In genomic region chr11:63838682-63839507, GRCh38 we compare ENCODE assay signal across 8 cellular contexts. TPM values are rescaled to one million over a fixed set of nuclear protein-coding genes. Genes with fewer than 3 reads are reported as not detected.
DNase-seq lines count a peak whose midpoint lies in the region; ATAC-seq and TF ChIP-seq lines count a peak whose summit lies in the region.

TSS of gene MARK2 (plus strand) at chr11:63839110. CDS start at chr11:63839507, 397 bp downstream.

- TF ChIP-seq CTCF in GM12864 (IDR thresholded peaks at IDR 0.05; ENCODE audit: low read depth, low read length, missing control alignments) (no peak), ovary (IDR thresholded peaks at IDR 0.05) (peak in 1 of 3 donors; percentile 17), thyroid gland (IDR thresholded peaks at IDR 0.05) (no peak)

- H3K4me1 ChIP-seq in ovary (ENCODE audit: insufficient read depth) (peaks cover 11% of the 10 kb centered on the region), thyroid gland (peaks cover 47 to 48% of the 10 kb centered on the region in 2 donors)

- H3K4me3 ChIP-seq in GM12864 (ENCODE audit: low read depth, low read length) (peak within 1 kb of the TSS; percentile 94), ovary (peak within 1 kb of the TSS; percentile 80), thyroid gland (replicated peaks in 1 of 3) (peak within 1 kb of the TSS; percentile 45 to 87 (median 71))

- H3K27me3 ChIP-seq in ovary: no peaks in the 10 kb centered on the region
- no peaks in the 10 kb centered on the region for H3K27me3 ChIP-seq in thyroid gland

- intact Hi-C loops in head of caudate nucleus (cut with DNase I): loop anchor here (2.0 to 10.0 kb wide), 3 partner anchors 40 to 316 kb away; partner anchors contain the start of gene NAA40
- intact Hi-C loops in ovary (cut with DNase I): loop anchor here (2.0 to 10.0 kb wide), 4 partner anchors 104 to 316 kb away; no protein-coding TSS in a partner anchor
- intact Hi-C loops in thyroid gland (cut with DNase I): loop anchor here (5.0 kb wide), 1 partner anchor 313 kb away; no protein-coding TSS in a partner anchor

- DNase-seq in GM12864 (ENCODE audit: low read depth) (peak; percentile 96), NCI-H1417 (lab: John Stamatoyannopoulos, UW) (peak; percentile 99 to 100 (median 100)), SW 1271 (lab: John Stamatoyannopoulos, UW) (peak; percentile 92 to 97), head of caudate nucleus (peak; percentile 93 to 100 (median 99)), ovary (peak; percentile 99 to 100 (median 100)), thyroid gland (peak; percentile 98)
- DNase-seq in activated naive CD8-positive, alpha-beta T cell treated with anti-CD3 and anti-CD28 coated beads, Interleukin-2, amount 50 U/mL, for 16 hours (ENCODE audit: low read depth, low spot score): peak; percentile 99

- TF ChIP-seq POLR2A in ovary (IDR thresholded peaks at IDR 0.05) (peak; percentile 73), thyroid gland (IDR thresholded peaks at IDR 0.05) (peak; percentile 26 to 89)

- peak; percentile 79 for ATAC-seq in HG02759 (IDR thresholded peaks at IDR 0.05; ENCODE audit: unreplicated experiment)

- WGBS in ovary, 3 donors: 0 to 1% (median 0%) methylated on average over 66 to 99 of the region's 99 CpGs
- WGBS in thyroid gland, 2 donors: 0 to 2% methylated on average over 33 to 45 of the region's 99 CpGs

- H3K36me3 ChIP-seq in ovary (no peaks in the 10 kb centered on the region), thyroid gland (no peaks in the 10 kb centered on the region)

- H3K9me3 ChIP-seq in ovary (no peaks in the 10 kb centered on the region), thyroid gland (no peaks in the 10 kb centered on the region)

- peak within 1 kb of the TSS; percentile 84 to 93 for H3K27ac ChIP-seq in ovary
- peak within 1 kb of the TSS; percentile 84 to 92 (median 88) for H3K27ac ChIP-seq in thyroid gland

- no peak for TF ChIP-seq EP300 in ovary (IDR thresholded peaks at IDR 0.05)

RNA-seq across cellular contexts. Expression of gene MARK2, which starts in this region (rescaled TPM):
- total RNA-seq in ovary (10 to 100 TPM; 13.5 to 27.8 (median 25.8) TPM), thyroid gland (10 to 100 TPM; 28.2 to 57.7 (median 48.6) TPM)
- polyA plus RNA-seq in ovary: 10 to 100 TPM; 12.3 to 27.0 TPM

Comparison
In these comparisons a context has a peak if more than half of its experiments do, and no peak if none do; other contexts are left out.
1. Peak in every context shown above with its lines: DNase-seq, ATAC-seq, H3K4me3 ChIP-seq and H3K27ac ChIP-seq.